ENCODE assay signal across 8 cellular contexts in the genomic region with DNA sequence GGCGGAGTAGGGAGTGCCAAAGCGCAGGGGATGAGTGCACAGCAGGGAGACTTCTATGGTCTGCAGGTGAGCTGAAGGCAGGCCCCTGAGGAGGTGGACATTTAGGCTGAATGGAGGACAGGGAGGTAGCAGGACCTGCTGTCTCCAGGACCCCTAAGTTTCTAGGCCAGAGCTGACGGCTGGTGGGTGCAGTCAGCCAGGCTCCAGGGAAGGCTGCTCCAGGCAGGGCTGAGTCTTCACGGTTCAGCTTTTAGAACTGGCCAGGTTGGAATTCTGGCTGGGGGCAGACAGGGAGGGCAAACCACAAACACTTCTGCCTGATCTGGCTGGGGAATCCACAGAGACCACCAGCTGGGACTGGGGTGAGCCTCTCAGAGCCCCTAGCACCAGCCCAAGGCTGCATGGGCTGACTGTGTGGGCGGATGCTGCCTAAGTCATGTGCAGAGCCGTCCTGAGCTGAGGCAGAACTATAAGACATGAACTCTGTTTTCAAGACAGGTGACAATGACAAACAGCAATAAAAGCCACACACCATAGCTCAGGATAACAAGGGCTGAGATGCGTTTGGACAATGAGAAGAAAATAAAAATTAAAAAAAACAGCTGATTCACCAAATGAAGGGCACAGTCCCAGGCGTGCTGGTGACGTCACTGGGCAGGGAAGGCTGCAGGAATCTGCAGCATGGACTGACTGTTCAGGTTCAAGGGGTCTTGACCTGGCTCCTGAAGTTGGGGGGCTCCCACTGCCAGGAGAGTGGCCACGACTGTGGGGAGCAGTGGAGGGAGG. TPM values are rescaled to one million over a fixed set of nuclear protein-coding genes. Genes with fewer than 3 reads are reported as not detected.
DNase-seq lines count a peak whose midpoint lies in the region; ATAC-seq and TF ChIP-seq lines count a peak whose summit lies in the region.

No MANE protein-coding gene starts in this region.

- no peaks in the 10 kb centered on the region for H4K20me1 ChIP-seq in OCI-LY3 (ENCODE audit: insufficient read depth, low read length)

- TF ChIP-seq CTCF in OCI-LY3 (IDR thresholded peaks at IDR 0.05; ENCODE audit: low read depth, low read length) (no peak), epithelial cell of esophagus (IDR thresholded peaks at IDR 0.05; ENCODE audit: insufficient read depth, low read depth, low read length, missing control alignments) (no peak), nephron progenitor cell (IDR thresholded peaks at IDR 0.05) (no peak)

- peak overlapping the region; percentile 76 for H3K4me3 Mint-ChIP-seq in nephron progenitor cell

- peaks cover 95% of the 10 kb centered on the region for H3K4me1 Mint-ChIP-seq in nephron progenitor cell

- peaks cover 4% of the 10 kb centered on the region; the same call in 1 of the 2 replicates for H3K79me2 ChIP-seq in OCI-LY3 (ENCODE audit: low read length)

- H3K36me3 Mint-ChIP-seq in nephron progenitor cell (ENCODE audit: low read depth), result no peaks in the 10 kb centered on the region

- in situ Hi-C loops in Caki2 (cut with HindIII; ENCODE audit: low pct_unique_long_range_greater_than_20kb, low sequenced_read_pairs), result no loop called here

- peaks cover 7% of the 10 kb centered on the region for H3K27me3 Mint-ChIP-seq in nephron progenitor cell (ENCODE audit: low read depth, poor library complexity)

- H3K27me3 ChIP-seq in OCI-LY3 (ENCODE audit: low read depth, low read length), result no peaks in the 10 kb centered on the region

- H2AFZ ChIP-seq in OCI-LY3 (ENCODE audit: low read depth, low read length), result peak overlapping the region; percentile 53; the same call in 1 of the 2 replicates

- H3K27ac Mint-ChIP-seq in nephron progenitor cell, result peak overlapping the region; percentile 100

- peak; percentile 85 for DNase-seq in Caki2 (ENCODE audit: low read depth)
- peak; percentile 46 for DNase-seq in epithelial cell of esophagus (ENCODE audit: low read depth)
- peak; percentile 30 for DNase-seq in nephron progenitor cell
- no peak for DNase-seq in NCI-H1930 (lab: John Stamatoyannopoulos, UW)
- DNase-seq in NCI-H1436 (lab: John Stamatoyannopoulos, UW), result no peak

- no peak overlapping the region; the same call in 1 of the 2 replicates for H3K9ac ChIP-seq in OCI-LY3 (ENCODE audit: low read length)

- peaks cover 50% of the 10 kb centered on the region for H3K4me1 ChIP-seq in OCI-LY3 (ENCODE audit: low read length)

- 0 out of 2 replicates have a peak overlapping the region, but pooled peaks have one; percentile 19 for H3K4me3 ChIP-seq in OCI-LY3 (ENCODE audit: low read length)
- peak overlapping the region; percentile 3 for H3K4me3 ChIP-seq in epithelial cell of esophagus (ENCODE audit: low read length)

- no peaks in the 10 kb centered on the region for H3K9me3 ChIP-seq in OCI-LY3 (ENCODE audit: insufficient read depth, low read length)

- no peaks in the 10 kb centered on the region for H3K9me3 Mint-ChIP-seq in nephron progenitor cell

- H3K27ac ChIP-seq in OCI-LY3 (ENCODE audit: low read length), result no peak overlapping the region

- peak overlapping the region; percentile 35 for H3K4me2 ChIP-seq in OCI-LY3 (ENCODE audit: low read length)

- no peak for ATAC-seq in HG03378 (IDR thresholded peaks at IDR 0.05; ENCODE audit: unreplicated experiment)
- ATAC-seq in GM21723 (IDR thresholded peaks at IDR 0.05; ENCODE audit: unreplicated experiment), result no peak

- no peaks in the 10 kb centered on the region for H3K36me3 ChIP-seq in OCI-LY3 (replicated peaks; ENCODE audit: low read depth, low read length)

RNA-seq across cellular contexts. Expression of a gene that starts 10.4 kb away (rescaled TPM):
- total RNA-seq in Caki2 (2014; rRNA removed; shearing (Covaris generic); ENCODE audit: low replicate concordance), result 107 and 234 TPM in 2 replicates

RNA-seq across cellular contexts. Expression of a gene that starts 36.4 kb away (rescaled TPM):
- total RNA-seq in Caki2 (2014; rRNA removed; shearing (Covaris generic); ENCODE audit: low replicate concordance), result 42.2 and 58.0 TPM in 2 replicates

Comparison
In these comparisons a context has a peak if more than half of its experiments do, and no peak if none do; other contexts are left out.
1. DNase-seq: peak in Caki2 (single experiment), epithelial cell of esophagus (single experiment) and nephron progenitor cell (single experiment); none in NCI-H1930 (0 of 2) and NCI-H1436 (single experiment).